In genomic region chr9:134014946-134015345, GRCh38 we compare ENCODE assay signal across 24 cellular contexts.
"Had no signal": no experiment of that assay in that cellular context is flagged by ENCODE, and none has a peak within 500 bp of the region (broad histone marks: within the 10 kb centered on the region; RNA-seq: fewer than 3 reads in every experiment).

No MANE protein-coding gene starts in this region.

- H3K4me3 Mint-ChIP-seq: activated naive CD4-positive, alpha-beta T cell treated with anti-CD3 and anti-CD28 coated beads for 36 hours; activated naive CD8-positive, alpha-beta T cell treated with anti-CD3 and anti-CD28 coated beads for 36 hours; activated T-cell treated with anti-CD3 and anti-CD28 coated beads, Interleukin-2, amount 50 U/mL, for 72 hours; brain; naive thymus-derived CD4-positive, alpha-beta T cell; stimulated activated naive B cell treated with anti-CD40 and anti-IgM and Interleukin-4, amounts not matched to agents 10 μg/mL and 1 μg/mL and 100 μg/mL, for 72 hours had no signal

- H3K36me3 Mint-ChIP-seq: activated naive CD8-positive, alpha-beta T cell treated with anti-CD3 and anti-CD28 coated beads for 36 hours had no signal

- H3K36me3 ChIP-seq: adrenal gland, ascending aorta, ovary, prostate gland, stomach, tibial artery, uterus had no signal

- H3K27me3 ChIP-seq: adrenal gland, ascending aorta, dorsolateral prefrontal cortex, foreskin keratinocyte, ovary, stomach, uterus had no signal

- DNase-seq: activated CD4-positive, alpha-beta T cell treated with anti-CD3 and anti-CD28 coated beads for 4 hours; activated CD4-positive, alpha-beta T cell treated with anti-CD3 and anti-CD28 coated beads, Interleukin-2, amount 50 U/mL, for 4 hours; activated naive CD4-positive, alpha-beta T cell treated with anti-CD3 and anti-CD28 coated beads for 36 hours; activated naive CD8-positive, alpha-beta T cell treated with anti-CD3 and anti-CD28 coated beads for 36 hours; activated T-cell treated with anti-CD3 and anti-CD28 coated beads for 4 hours; activated T-cell treated with anti-CD3 and anti-CD28 coated beads, Interleukin-2, amount 50 U/mL, for 72 hours; effector memory CD4-positive, alpha-beta T cell; foreskin keratinocyte; left ventricle myocardium superior; naive thymus-derived CD4-positive, alpha-beta T cell; ovary; stimulated activated CD4-positive, alpha-beta T cell treated with anti-CD3 and anti-CD28 coated beads, Interleukin-1b, Interleukin-23, amount 100 ng/mL, for 48 hours; stimulated activated naive B cell treated with anti-CD40 and anti-IgM and Interleukin-4, amounts not matched to agents 10 μg/mL and 1 μg/mL and 100 μg/mL, for 72 hours; stomach; tibial artery; uterus had no signal

- H3K9me3 ChIP-seq: adrenal gland, ascending aorta, ovary, prostate gland, tibial artery, uterus had no signal

- H3K27me3 Mint-ChIP-seq: activated naive CD8-positive, alpha-beta T cell treated with anti-CD3 and anti-CD28 coated beads for 36 hours; stimulated activated naive B cell treated with anti-CD40 and anti-IgM and Interleukin-4, amounts not matched to agents 10 μg/mL and 1 μg/mL and 100 μg/mL, for 72 hours had no signal

- H3K4me1 ChIP-seq: adrenal gland, ascending aorta, foreskin keratinocyte, prostate gland, tibial artery, uterus had no signal

- H3K4me3 ChIP-seq: adrenal gland, ascending aorta, coronary artery, dorsolateral prefrontal cortex, ovary, prostate gland, smooth muscle cell, stomach, tibial artery, uterus had no signal

- H3K27ac ChIP-seq: adrenal gland, ascending aorta, coronary artery, dorsolateral prefrontal cortex, foreskin keratinocyte, ovary, prostate gland, stomach, tibial artery, uterus, VCaP had no signal

- ATAC-seq: activated T-cell treated with anti-CD3 and anti-CD28 coated beads, Interleukin-2, amount 50 U/mL, for 72 hours; foreskin keratinocyte; left ventricle myocardium superior; naive thymus-derived CD4-positive, alpha-beta T cell; stimulated activated naive B cell treated with anti-CD40 and anti-IgM and Interleukin-4, amounts not matched to agents 10 μg/mL and 1 μg/mL and 100 μg/mL, for 72 hours had no signal

- H3K9me3 Mint-ChIP-seq: activated T-cell treated with anti-CD3 and anti-CD28 coated beads, Interleukin-2, amount 50 U/mL, for 72 hours had no signal

- H3K27ac Mint-ChIP-seq: activated naive CD4-positive, alpha-beta T cell treated with anti-CD3 and anti-CD28 coated beads for 36 hours; activated naive CD8-positive, alpha-beta T cell treated with anti-CD3 and anti-CD28 coated beads for 36 hours; activated T-cell treated with anti-CD3 and anti-CD28 coated beads, Interleukin-2, amount 50 U/mL, for 72 hours; brain; naive thymus-derived CD4-positive, alpha-beta T cell; stimulated activated naive B cell treated with anti-CD40 and anti-IgM and Interleukin-4, amounts not matched to agents 10 μg/mL and 1 μg/mL and 100 μg/mL, for 72 hours had no signal

- H3K4me1 Mint-ChIP-seq: activated naive CD8-positive, alpha-beta T cell treated with anti-CD3 and anti-CD28 coated beads for 36 hours; brain; stimulated activated naive B cell treated with anti-CD40 and anti-IgM and Interleukin-4, amounts not matched to agents 10 μg/mL and 1 μg/mL and 100 μg/mL, for 72 hours had no signal

- H3K4me2 ChIP-seq: smooth muscle cell had no signal
